23 cellular contexts compared by ENCODE assay signal in the genomic region with DNA sequence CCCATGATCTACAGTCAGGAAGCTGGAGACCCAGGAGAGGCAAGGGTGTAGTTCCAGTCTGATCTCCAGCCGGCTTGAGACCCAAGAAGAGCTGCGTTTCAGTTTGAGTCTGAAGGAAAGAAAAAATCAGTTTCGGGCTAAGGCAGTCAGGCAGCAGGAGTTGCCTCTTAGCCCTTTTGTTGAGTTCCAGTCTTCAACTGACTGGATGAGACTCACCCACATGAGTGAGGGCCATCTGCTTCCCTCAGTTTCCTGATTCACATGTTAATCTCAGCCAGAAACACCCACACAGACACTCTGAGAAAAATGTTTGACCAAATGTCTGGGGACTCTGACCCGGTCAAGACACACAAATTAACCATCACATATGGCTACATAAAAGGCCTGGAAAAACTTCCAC.
"Had no signal": no experiment of that assay in that cellular context is flagged by ENCODE, and none has a peak within 500 bp of the region (broad histone marks: within the 10 kb centered on the region; RNA-seq: fewer than 3 reads in every experiment).

No MANE protein-coding gene starts in this region.

- H3K27ac Mint-ChIP-seq: activated CD8-positive, alpha-beta T cell treated with anti-CD3 and anti-CD28 coated beads, Interleukin-2, amount 10 ng/mL, durations not matched to agents 7 days and 5 days; activated naive CD4-positive, alpha-beta T cell treated with anti-CD3 and anti-CD28 coated beads, Interleukin-2, amount 50 U/mL, for 24 hours; memory B cell; nephron; type B pancreatic cell had no signal

- FAIRE-seq: colon, endometrium, pancreas had no signal

- H3K27me3 ChIP-seq: adrenal gland, left lung, pancreas had no signal

- H3K36me3 ChIP-seq: adrenal gland, left lung, pancreas had no signal

- ATAC-seq: activated CD8-positive, alpha-beta T cell treated with anti-CD3 and anti-CD28 coated beads, Interleukin-2, amount 10 ng/mL, durations not matched to agents 7 days and 5 days; left lung; pancreas; SK-N-SH treated with all-trans-retinoic acid at 6 μM for 48 hours had no signal

- H3K27me3 Mint-ChIP-seq: activated naive CD4-positive, alpha-beta T cell treated with anti-CD3 and anti-CD28 coated beads, Interleukin-2, amount 50 U/mL, for 24 hours; type B pancreatic cell had no signal

- H3K9me3 Mint-ChIP-seq: activated naive CD4-positive, alpha-beta T cell treated with anti-CD3 and anti-CD28 coated beads, Interleukin-2, amount 50 U/mL, for 24 hours; type B pancreatic cell had no signal

- H3K27ac ChIP-seq: adrenal gland, left lung, pancreas, skin epidermis, VCaP had no signal

- H3K4me1 Mint-ChIP-seq: activated naive CD4-positive, alpha-beta T cell treated with anti-CD3 and anti-CD28 coated beads, Interleukin-2, amount 50 U/mL, for 24 hours; memory B cell; nephron had no signal

- H3K4me3 ChIP-seq: adrenal gland, left lung, pancreas, skin epidermis had no signal

- H3K9me3 ChIP-seq: adrenal gland, left lung, pancreas had no signal

- H3K36me3 Mint-ChIP-seq: activated naive CD4-positive, alpha-beta T cell treated with anti-CD3 and anti-CD28 coated beads, Interleukin-2, amount 50 U/mL, for 24 hours; memory B cell; type B pancreatic cell had no signal

- H3K4me1 ChIP-seq: adrenal gland, left lung, pancreas had no signal

- DNase-seq: activated CD4-positive, alpha-beta T cell treated with anti-CD3 and anti-CD28 coated beads for 4 hours; activated CD8-positive, alpha-beta memory T cell treated with anti-CD3 and anti-CD28 coated beads, Interleukin-2, amount 50 U/mL, for 4 hours; activated CD8-positive, alpha-beta T cell treated with anti-CD3 and anti-CD28 coated beads, Interleukin-2, amount 10 ng/mL, durations not matched to agents 7 days and 5 days; activated effector memory CD4-positive, alpha-beta T cell treated with anti-CD3 and anti-CD28 coated beads, Interleukin-2, amount 50 U/mL, for 16 hours; activated T-cell treated with anti-CD3 and anti-CD28 coated beads, Interleukin-2, amount 50 U/mL, for 48 hours; adrenal gland; caudate nucleus; hypothalamus; kidney; left lung; pancreas; stimulated activated CD4-positive, alpha-beta T cell treated with anti-CD3 and anti-CD28 coated beads, Interleukin-15, amount 100 ng/mL, for 24 hours; stimulated activated CD4-positive, alpha-beta T cell treated with anti-CD3 and anti-CD28 coated beads, Interleukin-4, amount 100 ng/mL, for 1 hour; stimulated activated naive CD4-positive, alpha-beta T cell had no signal

- H3K4me3 Mint-ChIP-seq: activated CD8-positive, alpha-beta T cell treated with anti-CD3 and anti-CD28 coated beads, Interleukin-2, amount 10 ng/mL, durations not matched to agents 7 days and 5 days; activated naive CD4-positive, alpha-beta T cell treated with anti-CD3 and anti-CD28 coated beads, Interleukin-2, amount 50 U/mL, for 24 hours; memory B cell; nephron; type B pancreatic cell had no signal
